In genomic region chr12:57085999-57086950, GRCh38 we compare ENCODE assay signal across 7 cellular contexts. TPM values are rescaled to one million over a fixed set of nuclear protein-coding genes. Genes with fewer than 3 reads are reported as not detected.
DNase-seq lines count a peak whose midpoint lies in the region; ATAC-seq and TF ChIP-seq lines count a peak whose summit lies in the region.

No MANE protein-coding gene starts in this region.

- peak overlapping the region; percentile 97 for H3K27ac ChIP-seq in effector memory CD4-positive, alpha-beta T cell (ENCODE audit: insufficient read depth, low read length, poor library complexity, severe bottlenecking)

- no peak for TF ChIP-seq CTCF in mesothelial cell of epicardium (IDR thresholded peaks at IDR 0.05; ENCODE audit: unreplicated experiment)

- H3K27ac Mint-ChIP-seq in mesothelial cell of epicardium: peak overlapping the region; percentile 100

- no peak for ATAC-seq in stimulated activated naive CD8-positive, alpha-beta T cell treated with anti-CD3 and anti-CD28 coated beads, Interleukin-15, Interleukin-2, amounts not matched to agents 100 U/mL and 50 U/mL, for 24 hours
- no peak for ATAC-seq in HG02852 (IDR thresholded peaks at IDR 0.05; ENCODE audit: unreplicated experiment)

- H3K36me3 ChIP-seq in effector memory CD4-positive, alpha-beta T cell (ENCODE audit: control insufficient read depth, insufficient read depth, low read length): no peaks in the 10 kb centered on the region

- peak; percentile 13 for TF ChIP-seq POLR2A in GM10847 (IDR thresholded peaks at IDR 0.05; ENCODE audit: extremely low read depth, insufficient read length)

- H3K4me1 Mint-ChIP-seq in mesothelial cell of epicardium: peaks cover 42% of the 10 kb centered on the region

- H3K9me3 Mint-ChIP-seq in mesothelial cell of epicardium: no peaks in the 10 kb centered on the region

- H3K9me3 ChIP-seq in effector memory CD4-positive, alpha-beta T cell (ENCODE audit: control insufficient read depth, low read length): no peaks in the 10 kb centered on the region

- H3K27me3 ChIP-seq in effector memory CD4-positive, alpha-beta T cell (replicated peaks; ENCODE audit: control insufficient read depth, insufficient read depth, low read length, poor library complexity, severe bottlenecking): no peaks in the 10 kb centered on the region

- H3K36me3 Mint-ChIP-seq in mesothelial cell of epicardium: peaks cover 9% of the 10 kb centered on the region

- peaks cover 20% of the 10 kb centered on the region for H3K4me1 ChIP-seq in effector memory CD4-positive, alpha-beta T cell (ENCODE audit: control insufficient read depth, insufficient read depth, low read length, poor library complexity, severe bottlenecking)

- peak; percentile 24 for DNase-seq in MV-4-11 (lab: John Stamatoyannopoulos, UW)
- peak; percentile 66 for DNase-seq in activated CD4-positive, alpha-beta T cell treated with anti-CD3 and anti-CD28 coated beads for 48 hours
- no peak for DNase-seq in effector memory CD4-positive, alpha-beta T cell
- DNase-seq in mesothelial cell of epicardium (ENCODE audit: low spot score in 2 of 2, unreplicated experiment in 2 of 2): peak; percentile 62 to 72
- peak; percentile 69 for DNase-seq in stimulated activated naive CD8-positive, alpha-beta T cell treated with anti-CD3 and anti-CD28 coated beads, Interleukin-15, Interleukin-2, amounts not matched to agents 100 U/mL and 50 U/mL, for 24 hours

- no peaks in the 10 kb centered on the region for H3K27me3 Mint-ChIP-seq in mesothelial cell of epicardium (ENCODE audit: low read depth)

- peak overlapping the region; percentile 84 for H3K4me3 ChIP-seq in effector memory CD4-positive, alpha-beta T cell (ENCODE audit: insufficient read depth, low read depth, low read length, poor library complexity, severe bottlenecking)

- peak overlapping the region; percentile 79 for H3K4me3 Mint-ChIP-seq in mesothelial cell of epicardium

RNA-seq across cellular contexts. Expression of gene NAB2, which starts 2.6 kb away (rescaled TPM):
- 52.7 to 53.7 TPM (median 52.9 TPM) in 3 replicates for total RNA-seq in mesothelial cell of epicardium

RNA-seq across cellular contexts. Expression of gene NEMP1, which starts 7.7 kb away (rescaled TPM):
- total RNA-seq in mesothelial cell of epicardium: 19.7 to 23.2 TPM (median 21.8 TPM) in 3 replicates

RNA-seq across cellular contexts. Expression of gene STAT6, which starts 24.9 kb away (rescaled TPM):
- total RNA-seq in mesothelial cell of epicardium: 151 to 167 TPM (median 160 TPM) in 3 replicates

RNA-seq across cellular contexts. Expression of gene MYO1A, which starts 36.3 kb away (rescaled TPM):
- total RNA-seq in mesothelial cell of epicardium: 0.22 to 0.59 TPM (median 0.27 TPM) in 3 replicates

RNA-seq across cellular contexts. Expression of gene LRP1, which starts 42.0 kb away (rescaled TPM):
- 229 to 253 TPM (median 243 TPM) in 3 replicates for total RNA-seq in mesothelial cell of epicardium

Comparison
In these comparisons a context has a peak if more than half of its experiments do, and no peak if none do; other contexts are left out.
1. DNase-seq: peak in MV-4-11 (single experiment), activated CD4-positive, alpha-beta T cell treated with anti-CD3 and anti-CD28 coated beads for 48 hours (single experiment), mesothelial cell of epicardium (2 of 2) and stimulated activated naive CD8-positive, alpha-beta T cell treated with anti-CD3 and anti-CD28 coated beads, Interleukin-15, Interleukin-2, amounts not matched to agents 100 U/mL and 50 U/mL, for 24 hours (single experiment); none in effector memory CD4-positive, alpha-beta T cell (0 of 3).